In genomic region chr3:32147509-32147908, GRCh38 we compare ENCODE assay signal across 1 cellular context.
TF ChIP-seq lines count a peak whose summit lies in the region.

No MANE protein-coding gene starts in this region.

TF ChIP-seq in GM23338, 12 proteins besides CTCF, POLR2A, EP300 and RAD21 (continued from another document):
- TF ChIP-seq ZNF462 (CRISPR knock-in tag; IDR thresholded peaks at IDR 0.05): no peak
- no peak for TF ChIP-seq ZNF114 (CRISPR knock-in tag; IDR thresholded peaks at IDR 0.05)
- no peak for TF ChIP-seq REST (IDR thresholded peaks at IDR 0.05; ENCODE audit: unreplicated experiment)
- TF ChIP-seq STAT1 (IDR thresholded peaks at IDR 0.05; ENCODE audit: unreplicated experiment): no peak
- no peak for TF ChIP-seq NANOG (IDR thresholded peaks at IDR 0.05; ENCODE audit: borderline replicate concordance)
- no peak for TF ChIP-seq ZNF331 (CRISPR knock-in tag; IDR thresholded peaks at IDR 0.05; ENCODE audit: low read depth)
- TF ChIP-seq POLR2AphosphoS5 (IDR thresholded peaks at IDR 0.05; ENCODE audit: low read depth): no peak
- no peak for TF ChIP-seq EZH2phosphoT487 (IDR thresholded peaks at IDR 0.05; ENCODE audit: unreplicated experiment)
- TF ChIP-seq EZH2 (IDR thresholded peaks at IDR 0.05; ENCODE audit: low read depth, unreplicated experiment): no peak
- no peak for TF ChIP-seq CREB1 (CRISPR knock-in tag; IDR thresholded peaks at IDR 0.05; ENCODE audit: low read depth)
